In the genomic region with DNA sequence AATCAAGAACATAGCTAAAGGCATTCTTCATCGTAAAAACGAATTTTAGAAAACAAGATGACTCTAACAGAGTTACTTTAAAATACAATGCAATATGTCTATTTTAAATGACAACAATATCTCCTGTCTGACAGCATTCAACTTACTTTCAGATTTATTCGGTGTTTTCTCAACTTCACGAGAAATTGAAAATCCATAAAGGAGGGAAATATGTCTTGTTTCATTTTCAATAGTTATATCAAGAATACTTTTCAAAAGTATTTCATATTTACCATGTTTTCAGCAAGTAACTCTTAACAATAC, we compare ENCODE assay signal across 13 cellular contexts.
"Had no signal": no experiment of that assay in that cellular context is flagged by ENCODE, and none has a peak within 500 bp of the region (broad histone marks: within the 10 kb centered on the region; RNA-seq: fewer than 3 reads in every experiment).

No MANE protein-coding gene starts in this region.

- H3K4me3 ChIP-seq: psoas muscle, sigmoid colon, suprapubic skin had no signal

- H3K4me1 Mint-ChIP-seq: activated CD4-positive, alpha-beta T cell treated with anti-CD3 and anti-CD28 coated beads for 36 hours; central memory CD8-positive, alpha-beta T cell; T-cell had no signal

- H3K27me3 Mint-ChIP-seq: activated CD4-positive, alpha-beta T cell treated with anti-CD3 and anti-CD28 coated beads for 36 hours; central memory CD8-positive, alpha-beta T cell; dendritic cell treated with granulocyte-macrophage colony-stimulating factor and Interleukin-4, amounts not matched to agents 40 ng/mL and 50 ng/mL, for 4 days; T-cell had no signal

- DNase-seq: activated CD4-positive, alpha-beta T cell treated with anti-CD3 and anti-CD28 coated beads for 36 hours; activated CD8-positive, alpha-beta memory T cell treated with anti-CD3 and anti-CD28 coated beads for 24 hours; activated naive CD4-positive, alpha-beta T cell treated with anti-CD3 and anti-CD28 coated beads for 36 hours; psoas muscle; sigmoid colon; stimulated activated CD4-positive, alpha-beta T cell treated with anti-CD3 and anti-CD28 coated beads, Interleukin-2, amount 100 ng/mL, for 48 hours; stimulated activated naive CD4-positive, alpha-beta T cell treated with Interleukin-2 at 50 U/mL for 16 hours; T-cell had no signal

- H3K36me3 ChIP-seq: sigmoid colon, suprapubic skin had no signal

- H3K27ac Mint-ChIP-seq: activated CD4-positive, alpha-beta T cell treated with anti-CD3 and anti-CD28 coated beads for 36 hours; activated naive CD4-positive, alpha-beta T cell treated with anti-CD3 and anti-CD28 coated beads for 36 hours; dendritic cell treated with granulocyte-macrophage colony-stimulating factor and Interleukin-4, amounts not matched to agents 40 ng/mL and 50 ng/mL, for 4 days; T-cell had no signal

- ATAC-seq: activated CD4-positive, alpha-beta T cell treated with anti-CD3 and anti-CD28 coated beads for 36 hours; T-cell had no signal

- H3K9me3 ChIP-seq: psoas muscle had no signal

- H3K27me3 ChIP-seq: sigmoid colon, suprapubic skin had no signal

- H3K36me3 Mint-ChIP-seq: T-cell had no signal

- H3K4me3 Mint-ChIP-seq: activated CD4-positive, alpha-beta T cell treated with anti-CD3 and anti-CD28 coated beads for 36 hours; activated naive CD4-positive, alpha-beta T cell treated with anti-CD3 and anti-CD28 coated beads for 36 hours; central memory CD8-positive, alpha-beta T cell; dendritic cell treated with granulocyte-macrophage colony-stimulating factor and Interleukin-4, amounts not matched to agents 40 ng/mL and 50 ng/mL, for 4 days; nephron; T-cell had no signal

- H3K9me3 Mint-ChIP-seq: activated naive CD4-positive, alpha-beta T cell treated with anti-CD3 and anti-CD28 coated beads for 36 hours; central memory CD8-positive, alpha-beta T cell; T-cell had no signal

- H3K27ac ChIP-seq: psoas muscle, sigmoid colon, suprapubic skin, VCaP had no signal
